15 cellular contexts compared by ENCODE assay signal in the genomic region with DNA sequence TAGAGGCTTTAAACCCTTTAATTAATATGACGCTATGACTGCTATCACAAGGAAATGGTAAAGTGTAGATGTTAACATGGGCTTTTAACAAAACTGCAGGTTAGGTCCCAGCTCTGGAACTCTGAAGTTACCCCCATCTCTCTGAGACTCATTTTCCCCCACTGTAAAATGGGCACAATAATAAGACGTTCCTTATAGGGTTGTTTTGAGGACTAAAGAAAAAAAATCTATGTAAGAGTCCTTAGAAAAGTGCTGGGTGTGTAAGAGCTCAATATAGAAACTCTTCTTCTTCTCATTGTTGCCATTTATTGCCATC. TPM values are rescaled to one million over a fixed set of nuclear protein-coding genes. Genes with fewer than 3 reads are reported as not detected.
A peak's percentile ranks its signal among the peaks of the same experiment; 100 is the strongest.
DNase-seq lines count a peak whose midpoint lies in the region; ATAC-seq and TF ChIP-seq lines count a peak whose summit lies in the region.
"Had no signal": no experiment of that assay in that cellular context is flagged by ENCODE, and none has a peak within 500 bp of the region (broad histone marks: within the 10 kb centered on the region; RNA-seq: fewer than 3 reads in every experiment).

No MANE protein-coding gene starts in this region.

- no peak for DNase-seq in HCT116 (ENCODE audit: low read depth, low spot score)
- no peak for DNase-seq in endothelial cell (ENCODE audit: low spot score)
- no peak for DNase-seq in NCI-H345 (lab: John Stamatoyannopoulos, UW)
- no peak for DNase-seq in HAP-1 (ENCODE audit: low spot score in 2 of 2)
- DNase-seq: activated CD4-positive, alpha-beta T cell treated with anti-CD3 and anti-CD28 coated beads for 1 hour had no signal

- no peak for TF ChIP-seq RAD21 in HCT116 (IDR thresholded peaks at IDR 0.05; ENCODE audit: low read depth)

- no peak overlapping the region for H3K27ac ChIP-seq in HCT116 (ENCODE audit: low read depth, low read length)
- no peak overlapping the region for H3K27ac ChIP-seq in KMS-11
- H3K27ac ChIP-seq: SJCRH30, skin epidermis, testis had no signal

- peak overlapping the region; percentile 39; the same call in 1 of the 2 replicates for H3K4me2 ChIP-seq in HCT116 (ENCODE audit: low read length)
- 0 out of 2 replicates have a peak overlapping the region, but pooled peaks have one; percentile 29 for H3K4me2 ChIP-seq in KMS-11

- no TSS peak for BruUV-seq in HCT116 (replicated peaks; lab: Mats Ljungman, UMichigan)

- no peaks in the 10 kb centered on the region for H3K9me3 ChIP-seq in HCT116 (ENCODE audit: control insufficient read depth in 1 of 2, insufficient read depth in 1 of 2, low read depth in 1 of 2, low read length in 2 of 2)
- H3K9me3 ChIP-seq in HAP-1: no peaks in the 10 kb centered on the region
- H3K9me3 ChIP-seq: SJCRH30, testis had no signal

- H3K9ac ChIP-seq in HCT116 (ENCODE audit: low read length) (no peak overlapping the region), KMS-11 (no peak overlapping the region)

- H3K9me3 Mint-ChIP-seq in endothelial cell (ENCODE audit: unreplicated experiment): no peaks in the 10 kb centered on the region
- H3K9me3 Mint-ChIP-seq: activated T-helper 2 cell treated with anti-CD3 and anti-CD28 coated beads, Interferon-gamma antibody, Interleukin-2, Interleukin-4, amounts not matched to agents 10 μg/mL and 5 μg/mL and 100 μg/mL, durations not matched to agents 14 hours and 24 hours and 36 hours; naive thymus-derived CD4-positive, alpha-beta T cell had no signal

- no peak for TF ChIP-seq CTCF in HCT116 (IDR thresholded peaks at IDR 0.05 in 2 of 3, conservative IDR thresholded peaks at IDR 0.05 in 1 of 3; ENCODE audit: borderline replicate concordance in 1 of 3, insufficient read depth in 1 of 3, low read depth in 2 of 3, low read length in 2 of 3)
- no peak; the same call in 1 of the 2 replicates for TF ChIP-seq CTCF in KMS-11 (conservative IDR thresholded peaks at IDR 0.05; ENCODE audit: low read depth, low read length)
- peak; percentile 49 for TF ChIP-seq CTCF in endothelial cell (IDR thresholded peaks at IDR 0.05; ENCODE audit: unreplicated experiment)

- TF ChIP-seq POLR2A in HCT116 (IDR thresholded peaks at IDR 0.05; ENCODE audit: borderline replicate concordance, extremely low read depth, insufficient read depth, insufficient read length): no peak

- H4K20me1 ChIP-seq in HCT116 (ENCODE audit: insufficient read depth) (no peaks in the 10 kb centered on the region), KMS-11 (ENCODE audit: insufficient read depth) (no peaks in the 10 kb centered on the region)

- POLR2A ChIA-PET in HCT116 (lab: Charles Lee): no interaction called here

- H3K27me3 ChIP-seq in HCT116 (ENCODE audit: insufficient read depth, low read length) (peaks cover 6% of the 10 kb centered on the region; the same call in 1 of the 2 replicates), KMS-11 (ENCODE audit: insufficient read depth, low read depth) (no peaks in the 10 kb centered on the region), HAP-1 (ENCODE audit: low read depth) (no peaks in the 10 kb centered on the region)
- H3K27me3 ChIP-seq: testis had no signal

- no peaks in the 10 kb centered on the region for H3K4me1 Mint-ChIP-seq in endothelial cell (ENCODE audit: unreplicated experiment)

- no peaks in the 10 kb centered on the region for H3K36me3 ChIP-seq in HCT116 (ENCODE audit: control insufficient read depth in 1 of 2, insufficient read depth in 2 of 2, low read length in 2 of 2)
- H3K36me3 ChIP-seq in KMS-11 (ENCODE audit: insufficient read depth): no peaks in the 10 kb centered on the region
- no peaks in the 10 kb centered on the region for H3K36me3 ChIP-seq in HAP-1 (replicated peaks)
- H3K36me3 ChIP-seq: SJCRH30 had no signal

- peak; percentile 13 for ATAC-seq in GM18867 (IDR thresholded peaks at IDR 0.05; ENCODE audit: unreplicated experiment)
- ATAC-seq in HCT116: no peak
- no peak for ATAC-seq in GM18520 (IDR thresholded peaks at IDR 0.05; ENCODE audit: unreplicated experiment)
- no peak for ATAC-seq in HG03280 (IDR thresholded peaks at IDR 0.05; ENCODE audit: unreplicated experiment)

- intact Hi-C loops in HCT116 (cut with micrococcal nuclease): loop anchor here (1.0 to 2.0 kb wide), 3 partner anchors 90 to 656 kb away; no protein-coding TSS in a partner anchor

- H3K4me3 ChIP-seq in HCT116 (replicated peaks in 1 of 2; ENCODE audit: low read depth in 1 of 2, low read length in 2 of 2): no peak overlapping the region
- no peak overlapping the region for H3K4me3 ChIP-seq in KMS-11 (IDR thresholded peaks at IDR 0.05; ENCODE audit: insufficient read depth, low read depth, low read length)
- H3K4me3 ChIP-seq in HAP-1: no peak overlapping the region
- H3K4me3 ChIP-seq: SJCRH30, skin epidermis had no signal

- H3K27ac Mint-ChIP-seq in endothelial cell (ENCODE audit: unreplicated experiment): no peak overlapping the region
- H3K27ac Mint-ChIP-seq: activated T-helper 2 cell treated with anti-CD3 and anti-CD28 coated beads, Interferon-gamma antibody, Interleukin-2, Interleukin-4, amounts not matched to agents 10 μg/mL and 5 μg/mL and 100 μg/mL, durations not matched to agents 14 hours and 24 hours and 36 hours; IgD-negative memory B cell; naive thymus-derived CD4-positive, alpha-beta T cell had no signal

- H3K4me1 ChIP-seq in HCT116 (ENCODE audit: control insufficient read depth in 1 of 2, insufficient read depth in 2 of 2, low read length in 2 of 2): no peaks in the 10 kb centered on the region
- no peaks in the 10 kb centered on the region for H3K4me1 ChIP-seq in KMS-11 (ENCODE audit: low read depth, poor library complexity, severe bottlenecking)
- no peaks in the 10 kb centered on the region; the same call in 1 of the 2 replicates for H3K4me1 ChIP-seq in HAP-1
- H3K4me1 ChIP-seq: SJCRH30, testis had no signal

- H3K27me3 Mint-ChIP-seq in endothelial cell (ENCODE audit: unreplicated experiment): no peaks in the 10 kb centered on the region

- H3K79me2 ChIP-seq in HCT116 (ENCODE audit: insufficient read depth, low read length) (no peaks in the 10 kb centered on the region), KMS-11 (ENCODE audit: insufficient read depth, low read depth) (no peaks in the 10 kb centered on the region)

- RAD21 ChIA-PET in HCT116 (lab: Charles Lee; ENCODE audit: low non-redundant PET in 1 of 2, low total read pairs in 2 of 2, uncharacterized antibody in 2 of 2, unreplicated experiment in 2 of 2): interaction anchor here (0.7 to 1.1 kb wide), 11 partner anchors 91 to 656 kb away, joined by 3 to 9 read pairs (median 5); no protein-coding TSS in a partner anchor

- in situ Hi-C loops in HAP-1 (cut with MboI; ENCODE audit: low sequenced_read_pairs): loop anchor here (10.0 kb wide), 1 partner anchor 654 kb away; no protein-coding TSS in a partner anchor

- CTCF ChIA-PET in HCT116 (lab: Charles Lee): interaction anchor here (0.6 to 2.4 kb wide), 40 partner anchors 10 to 739 kb away, joined by 3 to 62 read pairs (median 5); no protein-coding TSS in a partner anchor

- no peaks in the 10 kb centered on the region for H3K36me3 Mint-ChIP-seq in endothelial cell (ENCODE audit: low read depth, unreplicated experiment)
- H3K36me3 Mint-ChIP-seq: IgD-negative memory B cell; naive thymus-derived CD4-positive, alpha-beta T cell had no signal

- H3K9me2 ChIP-seq in HCT116 (ENCODE audit: insufficient read depth): no peaks in the 10 kb centered on the region

- H2AFZ ChIP-seq in HCT116 (ENCODE audit: low read depth, low read length, poor library complexity, severe bottlenecking) (no peak overlapping the region), KMS-11 (ENCODE audit: low read depth) (peak overlapping the region; percentile 43; the same call in 1 of the 2 replicates)

- H3K4me3 Mint-ChIP-seq in endothelial cell (ENCODE audit: unreplicated experiment): no peak overlapping the region
- H3K4me3 Mint-ChIP-seq: IgD-negative memory B cell had no signal

TF ChIP-seq in HCT116, 20 proteins besides CTCF, POLR2A, EP300 and RAD21:
- no peak for TF ChIP-seq YY1 (IDR thresholded peaks at IDR 0.05; ENCODE audit: extremely low read depth, insufficient replicate concordance, low read depth, low read length)

RNA-seq across cellular contexts. Expression of gene STK32A, which starts 45.8 kb away (rescaled TPM):
- 1.2 TPM for total RNA-seq in HCT116 (2021; ENCODE audit: unreplicated experiment)
- polyA plus RNA-seq in HCT116 (2012): 0.36 and 1.3 TPM in 2 replicates
- total RNA-seq in endothelial cell (ENCODE audit: unreplicated experiment): 0.87 TPM
- total RNA-seq: activated T-helper 2 cell treated with anti-CD3 and anti-CD28 coated beads, Interferon-gamma antibody, Interleukin-2, Interleukin-4, amounts not matched to agents 10 μg/mL and 5 μg/mL and 100 μg/mL, durations not matched to agents 14 hours and 24 hours and 36 hours; naive thymus-derived CD4-positive, alpha-beta T cell had no signal
- polyA plus RNA-seq: IgD-negative memory B cell; naive thymus-derived CD4-positive, alpha-beta T cell had no signal
